In the genomic region with DNA sequence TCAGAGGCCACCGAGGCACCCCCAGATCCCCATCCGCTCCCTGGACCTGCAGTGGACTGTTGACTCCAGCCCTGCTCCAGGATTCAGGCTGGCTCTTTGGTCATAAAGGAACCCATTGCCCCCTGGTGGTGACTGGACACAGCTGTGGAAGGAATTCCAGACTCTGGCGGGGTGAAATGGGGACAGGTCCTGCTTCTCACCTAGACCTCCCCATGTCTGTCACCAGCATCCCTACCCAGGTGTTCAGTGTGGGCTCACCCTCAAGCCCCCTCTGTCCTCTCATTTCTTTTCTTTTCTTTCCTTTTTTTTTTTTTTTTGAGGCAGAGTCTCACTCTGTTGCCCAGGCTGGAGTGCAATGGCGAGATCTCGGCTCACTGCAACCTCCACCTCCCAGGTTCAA, we compare ENCODE assay signal across 8 cellular contexts. TPM values are rescaled to one million over a fixed set of nuclear protein-coding genes. Genes with fewer than 3 reads are reported as not detected.
DNase-seq lines count a peak whose midpoint lies in the region; ATAC-seq and TF ChIP-seq lines count a peak whose summit lies in the region.

No MANE protein-coding gene starts in this region.

- ATAC-seq in HG03108 (IDR thresholded peaks at IDR 0.05; ENCODE audit: unreplicated experiment), result no peak

- peaks cover 0 to 9% of the 10 kb centered on the region in 2 donors for H3K4me1 ChIP-seq in ascending aorta
- peaks cover 6% of the 10 kb centered on the region for H3K4me1 ChIP-seq in left ventricle myocardium inferior

- DNase-seq in ELR (ENCODE audit: low read depth) (peak; percentile 91), NCI-H1048 (lab: John Stamatoyannopoulos, UW) (peak; percentile 68), T follicular helper cell (ENCODE audit: low read depth) (peak; percentile 40), ascending aorta (ENCODE audit: low spot score in 2 of 2) (peak in 1 of 2 donors; percentile 92), left ventricle myocardium inferior (peak; percentile 72), renal cortical epithelial cell (ENCODE audit: low read depth) (peak; percentile 62), NCI-H187 treated with DMSO at 0.1 percent for 48 hours (lab: John Stamatoyannopoulos, UW) (no peak)

- TF ChIP-seq CTCF in ascending aorta (IDR thresholded peaks at IDR 0.05), result peak; percentile 78 to 96 (median 89)
- peak; percentile 90 for TF ChIP-seq CTCF in left ventricle myocardium inferior (IDR thresholded peaks at IDR 0.05; ENCODE audit: borderline replicate concordance)

- H3K27me3 ChIP-seq in ascending aorta (no peaks in the 10 kb centered on the region), left ventricle myocardium inferior (ENCODE audit: low read depth) (no peaks in the 10 kb centered on the region)

- H3K9me3 ChIP-seq in ascending aorta (no peaks in the 10 kb centered on the region), left ventricle myocardium inferior (replicated peaks) (no peaks in the 10 kb centered on the region)

- intact Hi-C loops in ascending aorta (cut with DNase I), result loop anchor here (1.0 kb wide), 1 partner anchor 82 kb away; no protein-coding TSS in a partner anchor
- intact Hi-C loops in left ventricle myocardium inferior (cut with micrococcal nuclease), result loop anchor here (5.0 to 10.0 kb wide), 2 partner anchors 84 to 338 kb away; no protein-coding TSS in a partner anchor

- H3K27ac ChIP-seq in ascending aorta (no peak overlapping the region), left ventricle myocardium inferior (replicated peaks) (no peak overlapping the region)

- H3K36me3 ChIP-seq in ascending aorta, result no peaks in the 10 kb centered on the region
- no peaks in the 10 kb centered on the region for H3K36me3 ChIP-seq in left ventricle myocardium inferior

- H3K4me3 ChIP-seq in ascending aorta, result no peak overlapping the region
- no peak overlapping the region for H3K4me3 ChIP-seq in left ventricle myocardium inferior

RNA-seq across cellular contexts. Expression of gene STXBP1, which starts 25.5 kb away (rescaled TPM):
- total RNA-seq in ascending aorta (29.3 TPM), left ventricle myocardium inferior (36.9 TPM), renal cortical epithelial cell (10.8 and 37.5 TPM in 2 replicates)
